Comparison of ENCODE assay signal across 25 cellular contexts in genomic region chr3:31766654-31767053, GRCh38.
"Had no signal": no experiment of that assay in that cellular context is flagged by ENCODE, and none has a peak within 500 bp of the region (broad histone marks: within the 10 kb centered on the region; RNA-seq: fewer than 3 reads in every experiment).

No MANE protein-coding gene starts in this region.

- ATAC-seq: gastroesophageal sphincter; left cardiac atrium; psoas muscle; sciatic nerve; stimulated activated naive B cell treated with anti-CD40 and anti-IgM and Interleukin-4, amounts not matched to agents 10 μg/mL and 1 μg/mL and 100 μg/mL, for 72 hours had no signal

- H3K4me3 ChIP-seq: colonic mucosa, esophagus squamous epithelium, gastroesophageal sphincter, left ventricle myocardium inferior, lower lobe of right lung, psoas muscle, spleen, stomach, thoracic aorta, transverse colon had no signal

- H3K4me1 ChIP-seq: colonic mucosa, left ventricle myocardium inferior, lower lobe of right lung, psoas muscle, transverse colon had no signal

- H3K79me2 ChIP-seq: parathyroid adenoma had no signal

- H3K27me3 Mint-ChIP-seq: stimulated activated naive B cell treated with anti-CD40 and anti-IgM and Interleukin-4, amounts not matched to agents 10 μg/mL and 1 μg/mL and 100 μg/mL, for 72 hours had no signal

- H3K9me3 Mint-ChIP-seq: nephron progenitor cell; stimulated activated naive B cell treated with anti-CD40 and anti-IgM and Interleukin-4, amounts not matched to agents 10 μg/mL and 1 μg/mL and 100 μg/mL, for 72 hours had no signal

- DNase-seq: colonic mucosa; dermis blood vessel endothelial cell; esophagus squamous epithelium; foreskin fibroblast; kidney; left cardiac atrium; left ventricle myocardium inferior; lower lobe of right lung; mesenchymal stem cell; midbrain; nephron progenitor cell; psoas muscle; retina; spleen; stimulated activated CD4-positive, alpha-beta T cell treated with anti-CD3 and anti-CD28 coated beads, Interleukin-15, amount 100 ng/mL, for 24 hours; stimulated activated CD4-positive, alpha-beta T cell treated with anti-CD3 and anti-CD28 coated beads, Interleukin-1b, Interleukin-23, amount 100 ng/mL, for 48 hours; stimulated activated CD4-positive, alpha-beta T cell treated with anti-CD3 and anti-CD28 coated beads, Interleukin-4, amount 100 ng/mL, for 24 hours; stimulated activated naive B cell treated with anti-CD40 and anti-IgM and Interleukin-4, amounts not matched to agents 10 μg/mL and 1 μg/mL and 100 μg/mL, for 72 hours; stomach; substantia nigra; transverse colon had no signal

- H3K36me3 ChIP-seq: colonic mucosa, esophagus squamous epithelium, gastroesophageal sphincter, left ventricle myocardium inferior, lower lobe of right lung, spleen, stomach, thoracic aorta, transverse colon had no signal

- H3K4me3 Mint-ChIP-seq: nephron progenitor cell; stimulated activated naive B cell treated with anti-CD40 and anti-IgM and Interleukin-4, amounts not matched to agents 10 μg/mL and 1 μg/mL and 100 μg/mL, for 72 hours had no signal

- H3K9me3 ChIP-seq: colonic mucosa, esophagus squamous epithelium, gastroesophageal sphincter, left ventricle myocardium inferior, lower lobe of right lung, psoas muscle, spleen, stomach, thoracic aorta, transverse colon had no signal

- H2AFZ ChIP-seq: parathyroid adenoma had no signal

- H3K27ac Mint-ChIP-seq: nephron progenitor cell had no signal

- H3K27ac ChIP-seq: colonic mucosa, esophagus squamous epithelium, gastroesophageal sphincter, left ventricle myocardium inferior, lower lobe of right lung, parathyroid adenoma, psoas muscle, spleen, stomach, thoracic aorta, transverse colon had no signal
